ENCODE assay signal across 16 cellular contexts in the genomic region with DNA sequence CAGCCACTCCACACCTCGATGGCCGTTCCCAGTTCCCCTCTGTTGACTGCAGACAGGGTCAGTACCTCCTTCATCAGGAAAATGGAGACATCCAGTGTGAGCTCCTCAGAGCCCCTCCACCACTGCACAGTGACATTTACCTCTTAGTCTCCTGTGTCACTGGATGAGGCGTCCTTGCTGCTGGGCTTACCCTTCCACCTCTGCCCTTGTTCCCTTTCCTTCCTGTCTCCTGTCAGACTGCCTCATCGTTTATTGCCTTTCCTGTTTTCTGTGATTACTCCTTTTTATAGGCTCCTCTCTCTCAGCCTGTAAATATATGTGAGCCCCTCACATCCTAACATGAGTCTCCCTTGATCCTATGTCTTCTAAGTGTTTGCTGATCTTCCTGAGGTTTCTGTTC. TPM values are rescaled to one million over a fixed set of nuclear protein-coding genes. Genes with fewer than 3 reads are reported as not detected.
A peak's percentile ranks its signal among the peaks of the same experiment; 100 is the strongest.
DNase-seq lines count a peak whose midpoint lies in the region.
"Had no signal": no experiment of that assay in that cellular context is flagged by ENCODE, and none has a peak within 500 bp of the region (broad histone marks: within the 10 kb centered on the region; RNA-seq: fewer than 3 reads in every experiment).

No MANE protein-coding gene starts in this region.

- H3K27me3 Mint-ChIP-seq in activated T-cell treated with anti-CD3 and anti-CD28 coated beads, Interleukin-2, amount 50 U/mL, for 24 hours = no peaks in the 10 kb centered on the region
- no peaks in the 10 kb centered on the region for H3K27me3 Mint-ChIP-seq in activated T-helper 1 cell treated with anti-CD3 and anti-CD28 coated beads, Interleukin-12 subunit alpha, Interleukin-12 subunit beta, Interleukin-2, Interleukin-4 antibody, amounts not matched to agents 30 ng/mL and 10 ng/mL and 1 ng/mL, durations not matched to agents 14 hours and 24 hours and 36 hours (ENCODE audit: insufficient read depth)

- H3K27ac Mint-ChIP-seq in activated T-cell treated with anti-CD3 and anti-CD28 coated beads, Interleukin-2, amount 50 U/mL, for 24 hours = peak overlapping the region; percentile 2
- peak overlapping the region; percentile 55 for H3K27ac Mint-ChIP-seq in activated T-helper 1 cell treated with anti-CD3 and anti-CD28 coated beads, Interleukin-12 subunit alpha, Interleukin-12 subunit beta, Interleukin-2, Interleukin-4 antibody, amounts not matched to agents 30 ng/mL and 10 ng/mL and 1 ng/mL, durations not matched to agents 14 hours and 24 hours and 36 hours

- H2BK5ac ChIP-seq in neuronal stem cell (ENCODE audit: low read length) = no peak overlapping the region

- WGBS in neuronal stem cell (ENCODE audit: extremely low coverage in 2 of 2, insufficient read length in 2 of 2, insufficient replicate concordance in 1 of 2), 2 donors = no CpG with 5 or more reads among the region's 4 CpGs

- H3K4ac ChIP-seq in neuronal stem cell (ENCODE audit: low read length) = no peak overlapping the region

- no peak overlapping the region for H2AK5ac ChIP-seq in neuronal stem cell (ENCODE audit: low read depth, low read length)

- H3K36me3 ChIP-seq in BLaER1 = peaks cover 96% of the 10 kb centered on the region
- H3K36me3 ChIP-seq in neuronal stem cell (replicated peaks in 1 of 2; ENCODE audit: control insufficient read depth in 2 of 2, insufficient read depth in 2 of 2, low read length in 2 of 2) = peaks cover 16 to 82% of the 10 kb centered on the region in 2 donors

- no peak overlapping the region for H3K9ac ChIP-seq in BLaER1
- H3K9ac ChIP-seq in neuronal stem cell (ENCODE audit: low read depth, low read length, poor library complexity) = no peak overlapping the region
- H3K9ac ChIP-seq: KMS-11 had no signal

- H2BK15ac ChIP-seq in neuronal stem cell (ENCODE audit: low read length) = no peak overlapping the region

- H3K4me1 ChIP-seq in BLaER1 (peaks cover 51% of the 10 kb centered on the region), neuronal stem cell (ENCODE audit: control insufficient read depth in 2 of 2, insufficient read depth in 1 of 2, low read depth in 1 of 2, low read length in 2 of 2) (no peaks in the 10 kb centered on the region)
- H3K4me1 ChIP-seq: A549, Caco-2 had no signal

- peaks cover 90% of the 10 kb centered on the region for H3K36me3 Mint-ChIP-seq in activated T-cell treated with anti-CD3 and anti-CD28 coated beads, Interleukin-2, amount 50 U/mL, for 24 hours (ENCODE audit: low read depth)
- H3K36me3 Mint-ChIP-seq in activated T-helper 1 cell treated with anti-CD3 and anti-CD28 coated beads, Interleukin-12 subunit alpha, Interleukin-12 subunit beta, Interleukin-2, Interleukin-4 antibody, amounts not matched to agents 30 ng/mL and 10 ng/mL and 1 ng/mL, durations not matched to agents 14 hours and 24 hours and 36 hours (ENCODE audit: low read depth) = peaks cover 42% of the 10 kb centered on the region

- H3K27ac ChIP-seq in BLaER1 (peak overlapping the region; percentile 50), neuronal stem cell (replicated peaks; ENCODE audit: low read length) (no peak overlapping the region)
- H3K27ac ChIP-seq: A549, KMS-11 had no signal

- H3K18ac ChIP-seq in neuronal stem cell (ENCODE audit: low read length) = no peak overlapping the region

- peak overlapping the region; percentile 63 for H2BK120ac ChIP-seq in neuronal stem cell (ENCODE audit: low read depth, low read length)

- H4K20me1 ChIP-seq in BLaER1 = no peaks in the 10 kb centered on the region

- no peak overlapping the region for H3K14ac ChIP-seq in neuronal stem cell (ENCODE audit: low read length)

- H2AFZ ChIP-seq in neuronal stem cell (ENCODE audit: low read length) = no peak overlapping the region

- H4K91ac ChIP-seq in neuronal stem cell (ENCODE audit: low read depth, low read length, poor library complexity) = no peak overlapping the region

- no peaks in the 10 kb centered on the region for H3K9me3 ChIP-seq in BLaER1
- H3K9me3 ChIP-seq in neuronal stem cell (replicated peaks in 1 of 2; ENCODE audit: control insufficient read depth in 2 of 2, insufficient read depth in 1 of 2, low read depth in 1 of 2, low read length in 2 of 2) = no peaks in the 10 kb centered on the region
- H3K9me3 ChIP-seq: A549, Caco-2, MG63 had no signal

- no peak overlapping the region for H2BK12ac ChIP-seq in neuronal stem cell (ENCODE audit: low read length)

- H3K4me1 Mint-ChIP-seq in activated T-cell treated with anti-CD3 and anti-CD28 coated beads, Interleukin-2, amount 50 U/mL, for 24 hours (ENCODE audit: low read depth) = no peaks in the 10 kb centered on the region
- no peaks in the 10 kb centered on the region for H3K4me1 Mint-ChIP-seq in activated T-helper 1 cell treated with anti-CD3 and anti-CD28 coated beads, Interleukin-12 subunit alpha, Interleukin-12 subunit beta, Interleukin-2, Interleukin-4 antibody, amounts not matched to agents 30 ng/mL and 10 ng/mL and 1 ng/mL, durations not matched to agents 14 hours and 24 hours and 36 hours (ENCODE audit: low read depth)

- H3K4me2 ChIP-seq in BLaER1 = peak overlapping the region; percentile 46
- H3K4me2 ChIP-seq in neuronal stem cell (ENCODE audit: insufficient read depth, low read length, poor library complexity, severe bottlenecking) = no peak overlapping the region
- H3K4me2 ChIP-seq: A549, KMS-11 had no signal

- no peaks in the 10 kb centered on the region for H3K79me1 ChIP-seq in neuronal stem cell (ENCODE audit: low read depth, low read length)

- no peak for DNase-seq in activated T-cell treated with anti-CD3 and anti-CD28 coated beads, Interleukin-2, amount 50 U/mL, for 24 hours
- DNase-seq in activated T-cell treated with anti-CD3 and anti-CD28 coated beads, Interleukin-2, amount 50 U/mL, for 48 hours = no peak
- no peak for DNase-seq in activated T-helper 1 cell treated with anti-CD3 and anti-CD28 coated beads, Interleukin-12 subunit alpha, Interleukin-12 subunit beta, Interleukin-2, Interleukin-4 antibody, amounts not matched to agents 30 ng/mL and 10 ng/mL and 1 ng/mL, durations not matched to agents 14 hours and 24 hours and 36 hours (ENCODE audit: low spot score)
- DNase-seq in neuronal stem cell (ENCODE audit: low spot score) = no peak
- no peak for DNase-seq in NCI-H2107 (lab: John Stamatoyannopoulos, UW)
- DNase-seq in NCI-H1694 (lab: John Stamatoyannopoulos, UW) = no peak
- no peak for DNase-seq in hippocampal formation (lab: John Stamatoyannopoulos, UW)
- DNase-seq: Caco-2, DMS153, MG63, NCI-H1092 treated with DMSO at 0.1 percent for 48 hours, NCI-H2227 treated with DMSO at 0.1 percent for 48 hours, NCI-H524 had no signal

- H3K27me3 ChIP-seq in BLaER1 = no peaks in the 10 kb centered on the region
- no peaks in the 10 kb centered on the region for H3K27me3 ChIP-seq in neuronal stem cell (ENCODE audit: control insufficient read depth in 3 of 3, insufficient read depth in 3 of 3, low read depth in 1 of 3, low read length in 3 of 3)
- H3K27me3 ChIP-seq: MG63 had no signal

- H3K4me3 ChIP-seq in BLaER1 = no peak overlapping the region
- no peak overlapping the region for H3K4me3 ChIP-seq in neuronal stem cell (ENCODE audit: low read length in 2 of 2)
- H3K4me3 ChIP-seq: A549, MG63 had no signal

- intact Hi-C loops in activated T-helper 1 cell treated with anti-CD3 and anti-CD28 coated beads, Interleukin-12 subunit alpha, Interleukin-12 subunit beta, Interleukin-2, Interleukin-4 antibody, amounts not matched to agents 30 ng/mL and 10 ng/mL and 1 ng/mL, durations not matched to agents 14 hours and 24 hours and 36 hours (cut with micrococcal nuclease) = no loop called here

- no peaks in the 10 kb centered on the region for H3K9me3 Mint-ChIP-seq in activated T-cell treated with anti-CD3 and anti-CD28 coated beads, Interleukin-2, amount 50 U/mL, for 24 hours
- no peaks in the 10 kb centered on the region for H3K9me3 Mint-ChIP-seq in activated T-helper 1 cell treated with anti-CD3 and anti-CD28 coated beads, Interleukin-12 subunit alpha, Interleukin-12 subunit beta, Interleukin-2, Interleukin-4 antibody, amounts not matched to agents 30 ng/mL and 10 ng/mL and 1 ng/mL, durations not matched to agents 14 hours and 24 hours and 36 hours

- no peak overlapping the region for H4K8ac ChIP-seq in neuronal stem cell (ENCODE audit: low read depth, low read length)

- H3K23ac ChIP-seq in neuronal stem cell (ENCODE audit: low read depth, low read length, poor library complexity) = no peak overlapping the region

- H3K4me3 Mint-ChIP-seq in activated T-cell treated with anti-CD3 and anti-CD28 coated beads, Interleukin-2, amount 50 U/mL, for 24 hours = no peak overlapping the region
- H3K4me3 Mint-ChIP-seq in activated T-helper 1 cell treated with anti-CD3 and anti-CD28 coated beads, Interleukin-12 subunit alpha, Interleukin-12 subunit beta, Interleukin-2, Interleukin-4 antibody, amounts not matched to agents 30 ng/mL and 10 ng/mL and 1 ng/mL, durations not matched to agents 14 hours and 24 hours and 36 hours = no peak overlapping the region

RNA-seq across cellular contexts. Expression of gene SPTAN1, which starts 23.2 kb away (rescaled TPM):
- total RNA-seq in activated T-helper 1 cell treated with anti-CD3 and anti-CD28 coated beads, Interleukin-12 subunit alpha, Interleukin-12 subunit beta, Interleukin-2, Interleukin-4 antibody, amounts not matched to agents 30 ng/mL and 10 ng/mL and 1 ng/mL, durations not matched to agents 14 hours and 24 hours and 36 hours = 298 and 304 TPM in 2 replicates
- 68.7 TPM for polyA plus RNA-seq in neuronal stem cell (2013, experiment 1 of 2)
- 64.6 TPM for polyA plus RNA-seq in neuronal stem cell (2013, experiment 2 of 2)

RNA-seq across cellular contexts. Expression of gene GLE1, which starts 24.7 kb away (rescaled TPM):
- total RNA-seq in activated T-helper 1 cell treated with anti-CD3 and anti-CD28 coated beads, Interleukin-12 subunit alpha, Interleukin-12 subunit beta, Interleukin-2, Interleukin-4 antibody, amounts not matched to agents 30 ng/mL and 10 ng/mL and 1 ng/mL, durations not matched to agents 14 hours and 24 hours and 36 hours = 51.4 and 52.0 TPM in 2 replicates
- polyA plus RNA-seq in neuronal stem cell (2013, experiment 1 of 2) = 12.1 TPM
- polyA plus RNA-seq in neuronal stem cell (2013, experiment 2 of 2) = 11.8 TPM
